In genomic region chr1:226128487-226129075, GRCh38 we compare ENCODE assay signal across 1 cellular context.
TF ChIP-seq lines count a peak whose summit lies in the region.

No MANE protein-coding gene starts in this region.

TF ChIP-seq in GM12878, 131 proteins besides CTCF, POLR2A, EP300 and RAD21 (continued from another document):
- TF ChIP-seq, protein P1, sequence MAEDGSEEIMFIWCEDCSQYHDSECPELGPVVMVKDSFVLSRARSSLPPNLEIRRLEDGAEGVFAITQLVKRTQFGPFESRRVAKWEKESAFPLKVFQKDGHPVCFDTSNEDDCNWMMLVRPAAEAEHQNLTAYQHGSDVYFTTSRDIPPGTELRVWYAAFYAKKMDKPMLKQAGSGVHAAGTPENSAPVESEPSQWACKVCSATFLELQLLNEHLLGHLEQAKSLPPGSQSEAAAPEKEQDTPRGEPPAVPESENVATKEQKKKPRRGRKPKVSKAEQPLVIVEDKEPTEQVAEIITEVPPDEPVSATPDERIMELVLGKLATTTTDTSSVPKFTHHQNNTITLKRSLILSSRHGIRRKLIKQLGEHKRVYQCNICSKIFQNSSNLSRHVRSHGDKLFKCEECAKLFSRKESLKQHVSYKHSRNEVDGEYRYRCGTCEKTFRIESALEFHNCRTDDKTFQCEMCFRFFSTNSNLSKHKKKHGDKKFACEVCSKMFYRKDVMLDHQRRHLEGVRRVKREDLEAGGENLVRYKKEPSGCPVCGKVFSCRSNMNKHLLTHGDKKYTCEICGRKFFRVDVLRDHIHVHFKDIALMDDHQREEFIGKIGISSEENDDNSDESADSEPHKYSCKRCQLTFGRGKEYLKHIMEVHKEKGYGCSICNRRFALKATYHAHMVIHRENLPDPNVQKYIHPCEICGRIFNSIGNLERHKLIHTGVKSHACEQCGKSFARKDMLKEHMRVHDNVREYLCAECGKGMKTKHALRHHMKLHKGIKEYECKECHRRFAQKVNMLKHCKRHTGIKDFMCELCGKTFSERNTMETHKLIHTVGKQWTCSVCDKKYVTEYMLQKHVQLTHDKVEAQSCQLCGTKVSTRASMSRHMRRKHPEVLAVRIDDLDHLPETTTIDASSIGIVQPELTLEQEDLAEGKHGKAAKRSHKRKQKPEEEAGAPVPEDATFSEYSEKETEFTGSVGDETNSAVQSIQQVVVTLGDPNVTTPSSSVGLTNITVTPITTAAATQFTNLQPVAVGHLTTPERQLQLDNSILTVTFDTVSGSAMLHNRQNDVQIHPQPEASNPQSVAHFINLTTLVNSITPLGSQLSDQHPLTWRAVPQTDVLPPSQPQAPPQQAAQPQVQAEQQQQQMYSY (CRISPR knock-in tag; IDR thresholded peaks at IDR 0.05): no peak
- TF ChIP-seq TCF3 (IDR thresholded peaks at IDR 0.05; ENCODE audit: borderline replicate concordance, insufficient read depth, low read depth, low read length): no peak
- no peak for TF ChIP-seq ZZZ3 (IDR thresholded peaks at IDR 0.05; ENCODE audit: control insufficient read depth, insufficient read length, low read depth)
- TF ChIP-seq ZBED1 (IDR thresholded peaks at IDR 0.05; ENCODE audit: borderline replicate concordance): no peak
- no peak for TF ChIP-seq HDAC6 (IDR thresholded peaks at IDR 0.05; ENCODE audit: unreplicated experiment)
- no peak for TF ChIP-seq IKZF2 (IDR thresholded peaks at IDR 0.05)
- no peak for TF ChIP-seq ASH2L (IDR thresholded peaks at IDR 0.05; ENCODE audit: borderline replicate concordance, low read depth)
- TF ChIP-seq, protein P2, sequence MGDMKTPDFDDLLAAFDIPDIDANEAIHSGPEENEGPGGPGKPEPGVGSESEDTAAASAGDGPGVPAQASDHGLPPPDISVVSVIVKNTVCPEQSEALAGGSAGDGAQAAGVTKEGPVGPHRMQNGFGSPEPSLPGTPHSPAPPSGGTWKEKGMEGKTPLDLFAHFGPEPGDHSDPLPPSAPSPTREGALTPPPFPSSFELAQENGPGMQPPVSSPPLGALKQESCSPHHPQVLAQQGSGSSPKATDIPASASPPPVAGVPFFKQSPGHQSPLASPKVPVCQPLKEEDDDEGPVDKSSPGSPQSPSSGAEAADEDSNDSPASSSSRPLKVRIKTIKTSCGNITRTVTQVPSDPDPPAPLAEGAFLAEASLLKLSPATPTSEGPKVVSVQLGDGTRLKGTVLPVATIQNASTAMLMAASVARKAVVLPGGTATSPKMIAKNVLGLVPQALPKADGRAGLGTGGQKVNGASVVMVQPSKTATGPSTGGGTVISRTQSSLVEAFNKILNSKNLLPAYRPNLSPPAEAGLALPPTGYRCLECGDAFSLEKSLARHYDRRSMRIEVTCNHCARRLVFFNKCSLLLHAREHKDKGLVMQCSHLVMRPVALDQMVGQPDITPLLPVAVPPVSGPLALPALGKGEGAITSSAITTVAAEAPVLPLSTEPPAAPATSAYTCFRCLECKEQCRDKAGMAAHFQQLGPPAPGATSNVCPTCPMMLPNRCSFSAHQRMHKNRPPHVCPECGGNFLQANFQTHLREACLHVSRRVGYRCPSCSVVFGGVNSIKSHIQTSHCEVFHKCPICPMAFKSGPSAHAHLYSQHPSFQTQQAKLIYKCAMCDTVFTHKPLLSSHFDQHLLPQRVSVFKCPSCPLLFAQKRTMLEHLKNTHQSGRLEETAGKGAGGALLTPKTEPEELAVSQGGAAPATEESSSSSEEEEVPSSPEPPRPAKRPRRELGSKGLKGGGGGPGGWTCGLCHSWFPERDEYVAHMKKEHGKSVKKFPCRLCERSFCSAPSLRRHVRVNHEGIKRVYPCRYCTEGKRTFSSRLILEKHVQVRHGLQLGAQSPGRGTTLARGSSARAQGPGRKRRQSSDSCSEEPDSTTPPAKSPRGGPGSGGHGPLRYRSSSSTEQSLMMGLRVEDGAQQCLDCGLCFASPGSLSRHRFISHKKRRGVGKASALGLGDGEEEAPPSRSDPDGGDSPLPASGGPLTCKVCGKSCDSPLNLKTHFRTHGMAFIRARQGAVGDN (IDR thresholded peaks at IDR 0.05): no peak
- TF ChIP-seq E2F8 (IDR thresholded peaks at IDR 0.05; ENCODE audit: low read depth, partially characterized antibody): no peak
- TF ChIP-seq SMC3 (IDR thresholded peaks at IDR 0.05; ENCODE audit: borderline replicate concordance, low read length): no peak
- TF ChIP-seq KDM1A (IDR thresholded peaks at IDR 0.05; ENCODE audit: borderline replicate concordance): no peak
- TF ChIP-seq SUPT20H (IDR thresholded peaks at IDR 0.05; ENCODE audit: borderline replicate concordance, control insufficient read depth, low read depth, low read length): no peak
- no peak for TF ChIP-seq HDGF (IDR thresholded peaks at IDR 0.05)
- no peak for TF ChIP-seq IRF4 (IDR thresholded peaks at IDR 0.05; ENCODE audit: low read depth, low read length)
- TF ChIP-seq, protein P3, sequence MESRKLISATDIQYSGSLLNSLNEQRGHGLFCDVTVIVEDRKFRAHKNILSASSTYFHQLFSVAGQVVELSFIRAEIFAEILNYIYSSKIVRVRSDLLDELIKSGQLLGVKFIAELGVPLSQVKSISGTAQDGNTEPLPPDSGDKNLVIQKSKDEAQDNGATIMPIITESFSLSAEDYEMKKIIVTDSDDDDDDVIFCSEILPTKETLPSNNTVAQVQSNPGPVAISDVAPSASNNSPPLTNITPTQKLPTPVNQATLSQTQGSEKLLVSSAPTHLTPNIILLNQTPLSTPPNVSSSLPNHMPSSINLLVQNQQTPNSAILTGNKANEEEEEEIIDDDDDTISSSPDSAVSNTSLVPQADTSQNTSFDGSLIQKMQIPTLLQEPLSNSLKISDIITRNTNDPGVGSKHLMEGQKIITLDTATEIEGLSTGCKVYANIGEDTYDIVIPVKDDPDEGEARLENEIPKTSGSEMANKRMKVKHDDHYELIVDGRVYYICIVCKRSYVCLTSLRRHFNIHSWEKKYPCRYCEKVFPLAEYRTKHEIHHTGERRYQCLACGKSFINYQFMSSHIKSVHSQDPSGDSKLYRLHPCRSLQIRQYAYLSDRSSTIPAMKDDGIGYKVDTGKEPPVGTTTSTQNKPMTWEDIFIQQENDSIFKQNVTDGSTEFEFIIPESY (IDR thresholded peaks at IDR 0.05): no peak
- TF ChIP-seq PAX8 (IDR thresholded peaks at IDR 0.05): no peak
- TF ChIP-seq STAT3 (IDR thresholded peaks at IDR 0.05; ENCODE audit: low read depth, low read length): no peak
- TF ChIP-seq, protein P4, sequence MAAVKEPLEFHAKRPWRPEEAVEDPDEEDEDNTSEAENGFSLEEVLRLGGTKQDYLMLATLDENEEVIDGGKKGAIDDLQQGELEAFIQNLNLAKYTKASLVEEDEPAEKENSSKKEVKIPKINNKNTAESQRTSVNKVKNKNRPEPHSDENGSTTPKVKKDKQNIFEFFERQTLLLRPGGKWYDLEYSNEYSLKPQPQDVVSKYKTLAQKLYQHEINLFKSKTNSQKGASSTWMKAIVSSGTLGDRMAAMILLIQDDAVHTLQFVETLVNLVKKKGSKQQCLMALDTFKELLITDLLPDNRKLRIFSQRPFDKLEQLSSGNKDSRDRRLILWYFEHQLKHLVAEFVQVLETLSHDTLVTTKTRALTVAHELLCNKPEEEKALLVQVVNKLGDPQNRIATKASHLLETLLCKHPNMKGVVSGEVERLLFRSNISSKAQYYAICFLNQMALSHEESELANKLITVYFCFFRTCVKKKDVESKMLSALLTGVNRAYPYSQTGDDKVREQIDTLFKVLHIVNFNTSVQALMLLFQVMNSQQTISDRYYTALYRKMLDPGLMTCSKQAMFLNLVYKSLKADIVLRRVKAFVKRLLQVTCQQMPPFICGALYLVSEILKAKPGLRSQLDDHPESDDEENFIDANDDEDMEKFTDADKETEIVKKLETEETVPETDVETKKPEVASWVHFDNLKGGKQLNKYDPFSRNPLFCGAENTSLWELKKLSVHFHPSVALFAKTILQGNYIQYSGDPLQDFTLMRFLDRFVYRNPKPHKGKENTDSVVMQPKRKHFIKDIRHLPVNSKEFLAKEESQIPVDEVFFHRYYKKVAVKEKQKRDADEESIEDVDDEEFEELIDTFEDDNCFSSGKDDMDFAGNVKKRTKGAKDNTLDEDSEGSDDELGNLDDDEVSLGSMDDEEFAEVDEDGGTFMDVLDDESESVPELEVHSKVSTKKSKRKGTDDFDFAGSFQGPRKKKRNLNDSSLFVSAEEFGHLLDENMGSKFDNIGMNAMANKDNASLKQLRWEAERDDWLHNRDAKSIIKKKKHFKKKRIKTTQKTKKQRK (IDR thresholded peaks at IDR 0.05; ENCODE audit: low read depth, low read length): no peak
